9 cellular contexts compared by ENCODE assay signal in genomic region chr16:56643833-56644232, GRCh38. TPM values are rescaled to one million over a fixed set of nuclear protein-coding genes. Genes with fewer than 3 reads are reported as not detected.
DNase-seq lines count a peak whose midpoint lies in the region; ATAC-seq, FAIRE-seq and TF ChIP-seq lines count a peak whose summit lies in the region.
"Had no signal": no experiment of that assay in that cellular context is flagged by ENCODE, and none has a peak within 500 bp of the region (broad histone marks: within the 10 kb centered on the region; RNA-seq: fewer than 3 reads in every experiment).

No MANE protein-coding gene starts in this region.

- H3K27me3 Mint-ChIP-seq in mesothelial cell of epicardium (ENCODE audit: low read depth) = peaks cover 100% of the 10 kb centered on the region

- RAD21 ChIA-PET in HCT116 (lab: Charles Lee; ENCODE audit: low non-redundant PET in 1 of 2, low total read pairs in 2 of 2, uncharacterized antibody in 2 of 2, unreplicated experiment in 2 of 2) = interaction anchor here (0.8 to 1.1 kb wide), 2 partner anchors 17 to 58 kb away, joined by 4 to 5 read pairs; no protein-coding TSS in a partner anchor

- no peaks in the 10 kb centered on the region for H3K9me3 Mint-ChIP-seq in mesothelial cell of epicardium

- intact Hi-C loops in HCT116 (cut with micrococcal nuclease) (no loop called here), K562 (cut with micrococcal nuclease) (no loop called here), transverse colon (cut with DNase I; ENCODE audit: low total_unique reads) (no loop called here)

- no peaks in the 10 kb centered on the region for H3K36me3 Mint-ChIP-seq in mesothelial cell of epicardium

- no peak for TF ChIP-seq EP300 in K562 (IDR thresholded peaks at IDR 0.05; ENCODE audit: low read length)
- TF ChIP-seq EP300 in transverse colon (IDR thresholded peaks at IDR 0.05; ENCODE audit: low read depth) = no peak

- H2AFZ ChIP-seq in HCT116 (ENCODE audit: low read depth, low read length, poor library complexity, severe bottlenecking) (peak overlapping the region; percentile 46), K562 (ENCODE audit: low read depth, low read length) (no peak overlapping the region)

- DNase-seq in HCT116 (ENCODE audit: low read depth, low spot score) (no peak), K562 (ENCODE audit: extremely low read depth in 1 of 4, low spot score in 3 of 4) (no peak), mesothelial cell of epicardium (ENCODE audit: low spot score in 2 of 2, unreplicated experiment in 2 of 2) (no peak), transverse colon (no peak)

- CTCF ChIA-PET in HCT116 (lab: Charles Lee) = interaction anchor here (0.6 to 2.4 kb wide), 8 partner anchors 13 to 1565 kb away, joined by 3 to 11 read pairs (median 3); no protein-coding TSS in a partner anchor
- CTCF ChIA-PET in K562 (lab: Yijun Ruan, JAX; ENCODE audit: low intra/inter-chr PET ratio) = no interaction called here

- peak overlapping the region; percentile 20 for H3K4me3 Mint-ChIP-seq in mesothelial cell of epicardium

- H3K27ac Mint-ChIP-seq in mesothelial cell of epicardium = no peak overlapping the region

- TF ChIP-seq RAD21 in HCT116 (IDR thresholded peaks at IDR 0.05; ENCODE audit: low read depth) = no peak
- no peak for TF ChIP-seq RAD21 in K562 (CRISPR knock-in tag; conservative IDR thresholded peaks at IDR 0.05 in 1 of 2, IDR thresholded peaks at IDR 0.05 in 1 of 2)

- BruUV-seq in HCT116 (replicated peaks; lab: Mats Ljungman, UMichigan) (no TSS peak), K562 (replicated peaks; lab: Mats Ljungman, UMichigan) (no TSS peak)

- H3K27ac ChIP-seq in 22Rv1 (no peak overlapping the region), HCT116 (ENCODE audit: low read depth, low read length) (no peak overlapping the region), K562 (ENCODE audit: extremely low read depth, low read depth, low read length) (no peak overlapping the region), transverse colon (peak overlapping the region in 2 of 4 donors; percentile 34 to 52)
- H3K27ac ChIP-seq: HL-60 had no signal

- H3K4me1 Mint-ChIP-seq in mesothelial cell of epicardium = peaks cover 4% of the 10 kb centered on the region

- no peak for ATAC-seq in HCT116
- ATAC-seq in K562 = no peak
- ATAC-seq in GM21786 (IDR thresholded peaks at IDR 0.05; ENCODE audit: unreplicated experiment) = no peak
- ATAC-seq in HG03460 (IDR thresholded peaks at IDR 0.05; ENCODE audit: unreplicated experiment) = no peak
- ATAC-seq in HG02981 (IDR thresholded peaks at IDR 0.05; ENCODE audit: unreplicated experiment) = no peak

- no peaks in the 10 kb centered on the region for H3K9me2 ChIP-seq in HCT116 (ENCODE audit: insufficient read depth)

- POLR2A ChIA-PET in HCT116 (lab: Charles Lee) = interaction anchor here (0.8 to 2.8 kb wide), 8 partner anchors 9 to 35 kb away, joined by 3 to 47 read pairs (median 4); partner anchors contain the start of genes MT1E and MT2A
- POLR2A ChIA-PET in K562 (lab: Yijun Ruan, JAX) = interaction anchor here (0.8 to 1.3 kb wide), 3 partner anchors 35 to 333 kb away, joined by 3 to 6 read pairs (median 3); partner anchors contain the start of gene MT2A

- H3K79me2 ChIP-seq in HCT116 (ENCODE audit: insufficient read depth, low read length) = no peaks in the 10 kb centered on the region
- no peaks in the 10 kb centered on the region for H3K79me2 ChIP-seq in K562 (ENCODE audit: control insufficient read depth, insufficient read depth, low read length)

- in situ Hi-C loops in K562 (cut with MboI) = no loop called here
- in situ Hi-C loops in transverse colon (cut with MboI; ENCODE audit: low pct_ligation_motif_present in 1 of 4, low pct_unique_long_range_greater_than_20kb in 1 of 4, low sequenced_read_pairs in 3 of 4) = no loop called here

- H3K4me2 ChIP-seq in HCT116 (ENCODE audit: low read length) (peak overlapping the region; percentile 72), K562 (ENCODE audit: insufficient read depth, low read length) (peak overlapping the region; percentile 48)

- 5% methylated on average over 5 of the region's 5 CpGs for WGBS in K562 (ENCODE audit: insufficient coverage, low coverage, missing lambda C conversion rate)
- 46% methylated on average over 5 of the region's 5 CpGs; no CpG with 5 or more reads in 1 of the 2 donors for WGBS in transverse colon (ENCODE audit: low coverage in 1 of 2), 2 donors

- no peaks in the 10 kb centered on the region for H3K9me1 ChIP-seq in K562 (ENCODE audit: control insufficient read depth, insufficient read depth, low read length)

- TF ChIP-seq CTCF in 22Rv1 (IDR thresholded peaks at IDR 0.05) (peak; percentile 36; the same call in 1 of the 2 replicates), HCT116 (IDR thresholded peaks at IDR 0.05 in 2 of 3, conservative IDR thresholded peaks at IDR 0.05 in 1 of 3; ENCODE audit: borderline replicate concordance in 1 of 3, insufficient read depth in 1 of 3, low read depth in 2 of 3, low read length in 2 of 3) (no peak), K562 (IDR thresholded peaks at IDR 0.05 in 2 of 3, conservative IDR thresholded peaks at IDR 0.05 in 1 of 3; ENCODE audit: insufficient read depth in 2 of 3, low read depth in 1 of 3, low read length in 3 of 3) (no peak), mesothelial cell of epicardium (IDR thresholded peaks at IDR 0.05; ENCODE audit: unreplicated experiment) (no peak), transverse colon (IDR thresholded peaks at IDR 0.05) (no peak)

- H4K20me1 ChIP-seq in HCT116 (ENCODE audit: insufficient read depth) (no peaks in the 10 kb centered on the region), K562 (replicated peaks; ENCODE audit: control insufficient read depth, insufficient read depth, low read length) (no peaks in the 10 kb centered on the region; the same call in 1 of the 2 replicates)

- H3K36me3 ChIP-seq in HCT116 (ENCODE audit: control insufficient read depth in 1 of 2, insufficient read depth in 2 of 2, low read length in 2 of 2) = no peaks in the 10 kb centered on the region
- no peaks in the 10 kb centered on the region for H3K36me3 ChIP-seq in K562 (ENCODE audit: control insufficient read depth, insufficient read depth, low read length)
- no peaks in the 10 kb centered on the region for H3K36me3 ChIP-seq in transverse colon

- TF ChIP-seq POLR2A in HCT116 (IDR thresholded peaks at IDR 0.05; ENCODE audit: borderline replicate concordance, extremely low read depth, insufficient read depth, insufficient read length) (no peak), K562 (conservative IDR thresholded peaks at IDR 0.05) (no peak), transverse colon (IDR thresholded peaks at IDR 0.05) (no peak)

- H3K4me1 ChIP-seq in HCT116 (ENCODE audit: control insufficient read depth in 1 of 2, insufficient read depth in 2 of 2, low read length in 2 of 2) (peaks cover 11 to 21% of the 10 kb centered on the region in 2 experiments), K562 (replicated peaks in 1 of 2; ENCODE audit: control insufficient read depth in 2 of 2, insufficient read depth in 2 of 2, low read length in 2 of 2) (peaks cover 3 to 13% of the 10 kb centered on the region in 2 experiments; a peak in 3 of 5 replicates), transverse colon (peaks cover 9 to 32% (median 18%) of the 10 kb centered on the region in 4 donors)

- no peaks in the 10 kb centered on the region for H3K27me3 ChIP-seq in HCT116 (ENCODE audit: insufficient read depth, low read length)
- peaks cover 25 to 63% of the 10 kb centered on the region in 2 experiments for H3K27me3 ChIP-seq in K562 (ENCODE audit: control insufficient read depth in 2 of 2, insufficient read depth in 2 of 2, low read length in 2 of 2)
- peaks cover 60% of the 10 kb centered on the region for H3K27me3 ChIP-seq in transverse colon

- peak overlapping the region; percentile 17 to 46 for H3K4me3 ChIP-seq in HCT116 (replicated peaks in 1 of 2; ENCODE audit: low read depth in 1 of 2, low read length in 2 of 2)
- no peak overlapping the region for H3K4me3 ChIP-seq in K562
- H3K4me3 ChIP-seq in transverse colon = peak overlapping the region in 1 of 4 donors; percentile 48

- H3K9me3 ChIP-seq in HCT116 (ENCODE audit: control insufficient read depth in 1 of 2, insufficient read depth in 1 of 2, low read depth in 1 of 2, low read length in 2 of 2) = no peaks in the 10 kb centered on the region
- no peaks in the 10 kb centered on the region for H3K9me3 ChIP-seq in K562 (replicated peaks; ENCODE audit: control insufficient read depth, insufficient read depth, low read depth, low read length)
- H3K9me3 ChIP-seq in transverse colon = no peaks in the 10 kb centered on the region

- H3K9ac ChIP-seq in HCT116 (ENCODE audit: low read length) = peak overlapping the region; percentile 43; the same call in 1 of the 2 replicates
- no peak overlapping the region for H3K9ac ChIP-seq in K562 (ENCODE audit: insufficient read depth in 1 of 2, low read depth in 2 of 2, low read length in 2 of 2)

- no peak for FAIRE-seq in K562 (lab: Jason Lieb, UNC)

RNA-seq across cellular contexts. Expression of gene MT1A, which starts 5.4 kb away (rescaled TPM):
- total RNA-seq in HCT116 (2021; ENCODE audit: unreplicated experiment) (not detected), K562 (2014; rRNA removed) (not detected in 2 replicates), K562 (2014; rRNA removed; fragmentation: Illumina TruSeq; extraction: Trizol) (not detected in 2 replicates), K562 (2015; rRNA removed; fragmentation: Illumina TruSeq; extraction: Trizol) (not detected in 2 replicates), K562 (2021) (not detected in 2 replicates), mesothelial cell of epicardium (not detected in 3 replicates), transverse colon (10 to 100 TPM in 1 of 4 donors, 1 to 10 TPM in 2, not detected in 1; 4.4 to 35.2 (median 4.9) TPM)
- not detected in 2 replicates for polyA plus RNA-seq in HCT116 (2012)
- not detected in 2 replicates for total RNA-seq in K562 (2011; cell fraction: chromatin; rRNA removed; ENCODE audit: low replicate concordance)
- not detected in 2 replicates for total RNA-seq in K562 (2011; cell fraction: nucleolus; rRNA removed)
- total RNA-seq in K562 (2011; cell fraction: nucleoplasm; rRNA removed) = not detected in 2 replicates
- polyA plus RNA-seq in K562 (2011; rRNA removed) (not detected in 2 replicates), K562 (2014; fragmentation: Illumina TruSeq; extraction: Trizol) (not detected in 2 replicates), K562 (2014; fragmentation: Nextera tagmentation; extraction: Ambion mirVana) (under 1 TPM in 1 of 2 experiments, not detected in 1; 0.23 TPM), K562 (2014; rRNA removed) (not detected in 2 replicates)
- not detected in 2 replicates for polyA plus RNA-seq in K562 (2011; cell fraction: cytosol; rRNA removed)
- polyA plus RNA-seq in K562 (2011; cell fraction: nucleus; rRNA removed) = not detected in 2 replicates
- 0.37 TPM in 1 of 2 replicates, not detected in the other for polyA plus RNA-seq in K562 (2012)
- polyA minus RNA-seq in K562 (2011; rRNA and poly(A)+ RNA removed) = not detected in 2 replicates
- polyA minus RNA-seq in K562 (2011; cell fraction: cytosol; rRNA and poly(A)+ RNA removed) = not detected in 2 replicates
- not detected in 2 replicates for polyA minus RNA-seq in K562 (2011; cell fraction: nucleus; rRNA and poly(A)+ RNA removed)

RNA-seq across cellular contexts. Expression of gene MT1B, which starts 7.9 kb away (rescaled TPM):
- total RNA-seq in HCT116 (2021; ENCODE audit: unreplicated experiment) = not detected
- polyA plus RNA-seq in HCT116 (2012) = 0.26 TPM in 1 of 2 replicates, not detected in the other
- total RNA-seq in K562 (2011; cell fraction: chromatin; rRNA removed; ENCODE audit: low replicate concordance) = not detected in 2 replicates
- total RNA-seq in K562 (2011; cell fraction: nucleolus; rRNA removed) = not detected in 2 replicates
- not detected in 2 replicates for total RNA-seq in K562 (2011; cell fraction: nucleoplasm; rRNA removed)
- not detected in 2 replicates for total RNA-seq in K562 (2014; rRNA removed)
- total RNA-seq in K562 (2014; rRNA removed; fragmentation: Illumina TruSeq; extraction: Trizol) = not detected in 2 replicates
- total RNA-seq in K562 (2015; rRNA removed; fragmentation: Illumina TruSeq; extraction: Trizol) = not detected in 2 replicates
- total RNA-seq in K562 (2021) = not detected in 2 replicates
- polyA plus RNA-seq in K562 (2011; rRNA removed) = not detected in 2 replicates
- not detected in 2 replicates for polyA plus RNA-seq in K562 (2011; cell fraction: cytosol; rRNA removed)
- polyA plus RNA-seq in K562 (2011; cell fraction: nucleus; rRNA removed) = not detected in 2 replicates
- polyA plus RNA-seq in K562 (2012) = not detected in 2 replicates
- polyA plus RNA-seq in K562 (2014; fragmentation: Illumina TruSeq; extraction: Trizol) = not detected in 2 replicates
- polyA plus RNA-seq in K562 (2014; fragmentation: Nextera tagmentation; extraction: Ambion mirVana) = not detected
- polyA plus RNA-seq in K562 (2014; rRNA removed) = not detected in 2 replicates
- polyA minus RNA-seq in K562 (2011; rRNA and poly(A)+ RNA removed) = not detected in 2 replicates
- not detected in 2 replicates for polyA minus RNA-seq in K562 (2011; cell fraction: cytosol; rRNA and poly(A)+ RNA removed)
- polyA minus RNA-seq in K562 (2011; cell fraction: nucleus; rRNA and poly(A)+ RNA removed) = not detected in 2 replicates
- not detected in 3 replicates for total RNA-seq in mesothelial cell of epicardium
- not detected for total RNA-seq in transverse colon

RNA-seq across cellular contexts. Expression of gene MT1M, which starts 11.4 kb away (rescaled TPM):
- total RNA-seq in HCT116 (2021; ENCODE audit: unreplicated experiment) = 0.39 TPM
- polyA plus RNA-seq in HCT116 (2012) = not detected in 2 replicates
- not detected in 2 replicates for total RNA-seq in K562 (2011; cell fraction: chromatin; rRNA removed; ENCODE audit: low replicate concordance)
- total RNA-seq in K562 (2011; cell fraction: nucleolus; rRNA removed) = not detected in 2 replicates
- total RNA-seq in K562 (2011; cell fraction: nucleoplasm; rRNA removed) = not detected in 2 replicates
- not detected in 2 replicates for total RNA-seq in K562 (2014; rRNA removed)
- total RNA-seq in K562 (2014; rRNA removed; fragmentation: Illumina TruSeq; extraction: Trizol) = not detected in 2 replicates
- not detected in 2 replicates for total RNA-seq in K562 (2015; rRNA removed; fragmentation: Illumina TruSeq; extraction: Trizol)
- not detected in 2 replicates for total RNA-seq in K562 (2021)
- polyA plus RNA-seq in K562 (2011; rRNA removed) = not detected in 2 replicates
- polyA plus RNA-seq in K562 (2011; cell fraction: cytosol; rRNA removed) = not detected in 2 replicates
- not detected in 2 replicates for polyA plus RNA-seq in K562 (2011; cell fraction: nucleus; rRNA removed)
- not detected in 2 replicates for polyA plus RNA-seq in K562 (2012)
- not detected in 2 replicates for polyA plus RNA-seq in K562 (2014; fragmentation: Illumina TruSeq; extraction: Trizol)
- not detected for polyA plus RNA-seq in K562 (2014; fragmentation: Nextera tagmentation; extraction: Ambion mirVana)
- polyA plus RNA-seq in K562 (2014; rRNA removed) = not detected in 2 replicates
- polyA minus RNA-seq in K562 (2011; rRNA and poly(A)+ RNA removed) = not detected in 2 replicates
- polyA minus RNA-seq in K562 (2011; cell fraction: cytosol; rRNA and poly(A)+ RNA removed) = not detected in 2 replicates
- polyA minus RNA-seq in K562 (2011; cell fraction: nucleus; rRNA and poly(A)+ RNA removed) = not detected in 2 replicates
- total RNA-seq in mesothelial cell of epicardium = not detected in 3 replicates
- 10 to 100 TPM in 1 of 4 donors, 1 to 10 TPM in 2, not detected in 1; 2.7 to 48.3 (median 5.2) TPM for total RNA-seq in transverse colon

RNA-seq across cellular contexts. Expression of gene MT1F, which starts 13.9 kb away (rescaled TPM):
- total RNA-seq in HCT116 (2021; ENCODE audit: unreplicated experiment) (7.3 TPM), K562 (2014; rRNA removed) (0.68 TPM in 1 of 2 replicates, not detected in the other), K562 (2014; rRNA removed; fragmentation: Illumina TruSeq; extraction: Trizol) (not detected in 2 replicates), K562 (2015; rRNA removed; fragmentation: Illumina TruSeq; extraction: Trizol) (0.38 TPM in 1 of 2 replicates, not detected in the other), K562 (2021) (0.38 TPM in 1 of 2 replicates, not detected in the other), mesothelial cell of epicardium (0.63 to 0.95 TPM (median 0.66 TPM) in 3 replicates), transverse colon (10 to 100 TPM in 3 of 4 donors, 1 to 10 TPM in 1; 6.8 to 54.5 (median 18.9) TPM)
- 24.2 and 24.5 TPM in 2 replicates for polyA plus RNA-seq in HCT116 (2012)
- not detected in 2 replicates for total RNA-seq in K562 (2011; cell fraction: chromatin; rRNA removed; ENCODE audit: low replicate concordance)
- 0.17 TPM in 1 of 2 replicates, not detected in the other for total RNA-seq in K562 (2011; cell fraction: nucleolus; rRNA removed)
- total RNA-seq in K562 (2011; cell fraction: nucleoplasm; rRNA removed) = not detected in 2 replicates
- polyA plus RNA-seq in K562 (2011; rRNA removed) (0.28 and 0.35 TPM in 2 replicates), K562 (2014; fragmentation: Illumina TruSeq; extraction: Trizol) (not detected in 2 replicates), K562 (2014; fragmentation: Nextera tagmentation; extraction: Ambion mirVana) (under 1 TPM in 1 of 2 experiments, not detected in 1; 0.18 TPM), K562 (2014; rRNA removed) (0.23 TPM in 1 of 2 replicates, not detected in the other)
- polyA plus RNA-seq in K562 (2011; cell fraction: cytosol; rRNA removed) = 0.84 and 1.00 TPM in 2 replicates
- 0.17 and 0.38 TPM in 2 replicates for polyA plus RNA-seq in K562 (2011; cell fraction: nucleus; rRNA removed)
- polyA plus RNA-seq in K562 (2012) = 0.40 and 0.78 TPM in 2 replicates
- polyA minus RNA-seq in K562 (2011; rRNA and poly(A)+ RNA removed) = not detected in 2 replicates
- polyA minus RNA-seq in K562 (2011; cell fraction: cytosol; rRNA and poly(A)+ RNA removed) = not detected in 2 replicates
- polyA minus RNA-seq in K562 (2011; cell fraction: nucleus; rRNA and poly(A)+ RNA removed) = not detected in 2 replicates

RNA-seq across cellular contexts. Expression of gene MT1E, which starts 18.3 kb away (rescaled TPM):
- total RNA-seq in HCT116 (2021; ENCODE audit: unreplicated experiment) (383 TPM), K562 (2014; rRNA removed) (0.29 and 0.45 TPM in 2 replicates), K562 (2014; rRNA removed; fragmentation: Illumina TruSeq; extraction: Trizol) (not detected in 2 replicates), K562 (2015; rRNA removed; fragmentation: Illumina TruSeq; extraction: Trizol) (0.29 and 0.38 TPM in 2 replicates), K562 (2021) (0.47 and 0.74 TPM in 2 replicates), mesothelial cell of epicardium (0.99 TPM in 1 of 3 replicates, not detected in the others), transverse colon (1,000 to 10,000 TPM in 1 of 4 donors, 100 to 1,000 TPM in 3; 109 to 1,058 (median 257) TPM)
- 1,051 and 1,163 TPM in 2 replicates for polyA plus RNA-seq in HCT116 (2012)
- not detected in 2 replicates for total RNA-seq in K562 (2011; cell fraction: chromatin; rRNA removed; ENCODE audit: low replicate concordance)
- not detected in 2 replicates for total RNA-seq in K562 (2011; cell fraction: nucleolus; rRNA removed)
- not detected in 2 replicates for total RNA-seq in K562 (2011; cell fraction: nucleoplasm; rRNA removed)
- polyA plus RNA-seq in K562 (2011; rRNA removed) (0.45 and 2.3 TPM in 2 replicates), K562 (2014; fragmentation: Illumina TruSeq; extraction: Trizol) (not detected in 2 replicates), K562 (2014; fragmentation: Nextera tagmentation; extraction: Ambion mirVana) (under 1 TPM in 1 of 2 experiments, not detected in 1; 0.52 TPM), K562 (2014; rRNA removed) (0.81 TPM in 1 of 2 replicates, not detected in the other)
- polyA plus RNA-seq in K562 (2011; cell fraction: cytosol; rRNA removed) = 2.4 and 7.3 TPM in 2 replicates
- 0.91 and 1.2 TPM in 2 replicates for polyA plus RNA-seq in K562 (2011; cell fraction: nucleus; rRNA removed)
- 0.51 and 1.2 TPM in 2 replicates for polyA plus RNA-seq in K562 (2012)
- 0.48 TPM in 1 of 2 replicates, not detected in the other for polyA minus RNA-seq in K562 (2011; rRNA and poly(A)+ RNA removed)
- polyA minus RNA-seq in K562 (2011; cell fraction: cytosol; rRNA and poly(A)+ RNA removed) = 2.5 TPM in 1 of 2 replicates, not detected in the other
- not detected in 2 replicates for polyA minus RNA-seq in K562 (2011; cell fraction: nucleus; rRNA and poly(A)+ RNA removed)
